In genomic region chr4:1964443-1964842, GRCh38 we compare ENCODE assay signal across 23 cellular contexts.
"Had no signal": no experiment of that assay in that cellular context is flagged by ENCODE, and none has a peak within 500 bp of the region (broad histone marks: within the 10 kb centered on the region; RNA-seq: fewer than 3 reads in every experiment).

No MANE protein-coding gene starts in this region.

- H3K9ac ChIP-seq: parathyroid adenoma had no signal

- H2AFZ ChIP-seq: parathyroid adenoma had no signal

- H3K27ac ChIP-seq: adrenal gland, body of pancreas, colonic mucosa, parathyroid adenoma, thoracic aorta, vagina, VCaP had no signal

- H3K27me3 ChIP-seq: adrenal gland, body of pancreas, colonic mucosa, vagina had no signal

- H3K4me1 ChIP-seq: adrenal gland, colonic mucosa, parathyroid adenoma, vagina had no signal

- H3K9me3 ChIP-seq: adrenal gland, body of pancreas, colonic mucosa, thoracic aorta, vagina had no signal

- H3K79me2 ChIP-seq: parathyroid adenoma had no signal

- H3K36me3 ChIP-seq: thoracic aorta had no signal

- DNase-seq: activated CD4-positive, alpha-beta memory T cell treated with anti-CD3 and anti-CD28 coated beads, Interleukin-2, amount 10 ng/mL, durations not matched to agents 7 days and 5 days; activated CD4-positive, alpha-beta T cell treated with anti-CD3 and anti-CD28 coated beads, Interleukin-2, amount 10 ng/mL, durations not matched to agents 7 days and 5 days; activated CD4-positive, CD25-positive, alpha-beta regulatory T cell treated with anti-CD3 and anti-CD28 coated beads, Interleukin-2, amount 50 U/mL, for 72 hours; activated naive CD4-positive, alpha-beta T cell; activated naive CD8-positive, alpha-beta T cell treated with anti-CD3 and anti-CD28 coated beads for 36 hours; activated T-cell treated with anti-CD3 and anti-CD28 coated beads, Interleukin-2, amount 50 U/mL, for 48 hours; adrenal gland; aorta; body of pancreas; colonic mucosa; effector CD8-positive, alpha-beta T cell; left cardiac atrium; naive thymus-derived CD8-positive, alpha-beta T cell; occipital lobe; right cardiac atrium; stimulated activated CD4-positive, alpha-beta T cell treated with anti-CD3 and anti-CD28 coated beads, Interleukin-12 subunit alpha, Interleukin-12 subunit beta, amount 100 ng/mL, for 4 hours; stimulated activated CD4-positive, alpha-beta T cell treated with anti-CD3 and anti-CD28 coated beads, Interleukin-4, amount 100 ng/mL, for 1 hour; T-cell; trophoblast cell had no signal

- ATAC-seq: body of pancreas; left cardiac atrium; naive thymus-derived CD8-positive, alpha-beta T cell; right cardiac atrium; T-cell had no signal

- H3K4me3 ChIP-seq: adrenal gland, body of pancreas, colonic mucosa, thoracic aorta, vagina had no signal
